ENCODE assay signal across 7 cellular contexts in the genomic region with DNA sequence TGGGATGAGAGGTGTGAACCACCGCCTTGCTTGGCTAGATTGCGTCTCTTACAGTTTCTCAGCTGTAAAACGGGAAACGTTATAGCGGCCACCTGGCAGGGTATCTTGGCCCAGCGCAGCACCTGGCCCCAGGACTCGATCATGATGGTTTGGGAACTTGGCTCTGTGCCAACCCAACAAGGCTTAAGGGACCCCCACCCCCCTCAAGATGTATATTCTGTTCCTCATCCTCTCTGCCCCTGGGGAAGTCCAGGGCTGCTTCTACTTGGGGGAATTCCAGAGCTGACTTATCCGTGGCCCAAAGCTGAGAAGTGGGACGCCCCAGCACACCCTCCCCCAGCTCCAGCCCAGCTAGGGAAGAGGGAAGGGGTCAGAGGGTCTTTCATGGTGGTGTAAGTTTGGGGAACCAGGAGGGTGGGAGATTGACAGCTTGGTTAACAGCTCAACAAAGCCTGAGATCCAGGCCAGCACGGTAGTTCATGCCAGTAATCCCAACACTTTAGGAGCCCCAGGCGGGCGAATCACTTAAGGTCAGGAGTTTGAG.
DNase-seq lines count a peak whose midpoint lies in the region; ATAC-seq and FAIRE-seq lines count a peak whose summit lies in the region.

No MANE protein-coding gene starts in this region.

- peak; percentile 4 for ATAC-seq in HG02763 (IDR thresholded peaks at IDR 0.05; ENCODE audit: unreplicated experiment)

- FAIRE-seq in GM18507 (lab: Jason Lieb, UNC) = peak; percentile 92

- DNase-seq in GM18507 (ENCODE audit: extremely low spot score, insufficient read length, low read depth) (no peak), hepatic stellate cell (ENCODE audit: low spot score) (peak; percentile 23), cerebellar nuclear complex (lab: John Stamatoyannopoulos, UW) (no peak), NCI-H524 treated with DMSO at 0.1 percent for 48 hours (lab: John Stamatoyannopoulos, UW) (no peak)
- DNase-seq in activated CD4-positive, CD25-positive, alpha-beta regulatory T cell treated with anti-CD3 and anti-CD28 coated beads, Interleukin-2, amount 50 U/mL, for 72 hours = peak; percentile 43
- peak; percentile 61 for DNase-seq in stimulated activated CD8-positive, alpha-beta memory T cell treated with anti-CD3 and anti-CD28 coated beads, Interleukin-4, amount 100 ng/mL, for 48 hours

Comparison
In these comparisons a context has a peak if more than half of its experiments do, and no peak if none do; other contexts are left out.
1. DNase-seq: peak in activated CD4-positive, CD25-positive, alpha-beta regulatory T cell treated with anti-CD3 and anti-CD28 coated beads, Interleukin-2, amount 50 U/mL, for 72 hours (single experiment), hepatic stellate cell (single experiment) and stimulated activated CD8-positive, alpha-beta memory T cell treated with anti-CD3 and anti-CD28 coated beads, Interleukin-4, amount 100 ng/mL, for 48 hours (single experiment); none in GM18507 (single experiment), cerebellar nuclear complex (0 of 2) and NCI-H524 treated with DMSO at 0.1 percent for 48 hours (single experiment).